Comparison of ENCODE assay signal across 16 cellular contexts in the genomic region with DNA sequence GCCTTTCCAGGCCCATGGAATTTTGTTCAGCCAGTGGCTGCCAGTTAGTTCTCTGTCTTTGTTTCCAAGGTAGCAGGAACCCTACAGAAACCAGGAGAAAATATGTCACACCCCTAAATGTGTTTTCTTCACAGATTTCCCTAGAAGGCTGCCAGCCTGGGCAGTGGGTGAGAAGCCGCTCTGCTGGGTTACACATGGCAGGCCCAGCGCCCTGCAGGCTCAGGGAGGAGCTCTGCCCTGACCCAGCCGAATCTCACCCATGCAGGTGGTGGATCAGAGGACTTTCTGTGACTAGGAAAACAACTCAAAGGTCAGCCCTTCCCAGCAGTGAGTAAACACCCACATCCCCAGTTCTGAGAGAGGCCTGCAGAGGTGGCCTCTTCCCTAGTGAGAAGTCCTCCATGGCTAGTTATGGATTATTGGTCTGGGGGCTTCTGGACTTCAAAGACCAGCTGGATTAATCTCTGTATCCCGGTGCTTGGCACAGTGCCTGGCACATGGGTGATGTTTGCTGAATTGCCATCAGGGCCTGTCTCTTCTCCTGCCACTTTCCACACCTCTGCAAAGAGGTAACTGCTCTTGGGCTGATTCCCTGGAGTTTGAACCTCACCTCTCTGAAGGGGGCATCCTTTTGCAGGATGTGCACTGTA. TPM values are rescaled to one million over a fixed set of nuclear protein-coding genes. Genes with fewer than 3 reads are reported as not detected.
DNase-seq lines count a peak whose midpoint lies in the region; ATAC-seq and TF ChIP-seq lines count a peak whose summit lies in the region.
"Had no signal": no experiment of that assay in that cellular context is flagged by ENCODE, and none has a peak within 500 bp of the region (broad histone marks: within the 10 kb centered on the region; RNA-seq: fewer than 3 reads in every experiment).

No MANE protein-coding gene starts in this region.

- BruUV-seq in Caco-2 (replicated peaks; lab: Mats Ljungman, UMichigan): no TSS peak

- H3K23ac ChIP-seq in mesenchymal stem cell (ENCODE audit: low read length in 2 of 2): no peak overlapping the region

- TF ChIP-seq CTCF in Caco-2 (IDR thresholded peaks at IDR 0.05; ENCODE audit: insufficient read depth in 1 of 2, low read depth in 1 of 2, low read length in 1 of 2, severe bottlenecking in 1 of 2, unreplicated experiment in 1 of 2): no peak

- H4K91ac ChIP-seq in mesenchymal stem cell (ENCODE audit: low read length): no peak overlapping the region

- H3K18ac ChIP-seq in mesenchymal stem cell (ENCODE audit: low read depth in 1 of 2, low read length in 2 of 2): no peak overlapping the region

- H3K9me3 ChIP-seq in Caco-2 (no peaks in the 10 kb centered on the region), mucosa of rectum (ENCODE audit: control insufficient read depth in 2 of 2, low read length in 2 of 2) (no peaks in the 10 kb centered on the region), mesenchymal stem cell (ENCODE audit: control insufficient read depth, low read length) (no peaks in the 10 kb centered on the region)
- H3K9me3 ChIP-seq: heart right ventricle had no signal

- no peak overlapping the region for H2AFZ ChIP-seq in mesenchymal stem cell (ENCODE audit: low read depth, low read length)

- H3K4me1 ChIP-seq in Caco-2 (peaks cover 46% of the 10 kb centered on the region), mucosa of rectum (ENCODE audit: control insufficient read depth in 2 of 2, insufficient read depth in 2 of 2, low read length in 2 of 2) (peaks cover 26 to 35% of the 10 kb centered on the region in 2 donors), mesenchymal stem cell (ENCODE audit: control insufficient read depth, insufficient read depth, low read depth, low read length) (peaks cover 8% of the 10 kb centered on the region)
- H3K4me1 ChIP-seq: heart right ventricle had no signal

- no peaks in the 10 kb centered on the region for H3K9me3 Mint-ChIP-seq in Caco-2 (ENCODE audit: unreplicated experiment)
- H3K9me3 Mint-ChIP-seq: HFFc6, naive B cell had no signal

- no peak overlapping the region for H2BK12ac ChIP-seq in mesenchymal stem cell (ENCODE audit: low read length in 2 of 2)

- H3K4me1 Mint-ChIP-seq in Caco-2 (ENCODE audit: low read depth, unreplicated experiment): peaks cover 25% of the 10 kb centered on the region

- H3K27me3 Mint-ChIP-seq in Caco-2 (ENCODE audit: insufficient read depth, unreplicated experiment): no peaks in the 10 kb centered on the region

- DNase-seq in Caco-2 (peak; percentile 81 to 85), LoVo (ENCODE audit: low spot score) (peak; percentile 78), caudate nucleus (lab: John Stamatoyannopoulos, UW) (peak in 1 of 61 donors; percentile 24), mesenchymal stem cell (no peak), NCI-H2107 treated with DMSO at 0.1 percent for 48 hours (lab: John Stamatoyannopoulos, UW; ENCODE audit: unreplicated experiment) (no peak)
- DNase-seq: activated effector memory CD4-positive, alpha-beta T cell treated with anti-CD3 and anti-CD28 coated beads, Interleukin-2, amount 50 U/mL, for 16 hours; heart right ventricle; HFFc6; IMR-90; naive B cell; NCI-H2171; stimulated activated CD4-positive, alpha-beta T cell treated with anti-CD3 and anti-CD28 coated beads, Interleukin-15, amount 100 ng/mL, for 24 hours had no signal

- intact Hi-C loops in Caco-2 (cut with micrococcal nuclease; ENCODE audit: unreplicated experiment): no loop called here

- H3K9ac ChIP-seq in mucosa of rectum (ENCODE audit: low read depth in 1 of 2, low read length in 2 of 2) (peak overlapping the region; percentile 52 to 56), mesenchymal stem cell (ENCODE audit: low read length) (no peak overlapping the region)

- H3K36me3 ChIP-seq in Caco-2 (ENCODE audit: control insufficient read depth, insufficient read depth, low read length) (no peaks in the 10 kb centered on the region), mucosa of rectum (ENCODE audit: control insufficient read depth in 2 of 2, insufficient read depth in 2 of 2, low read length in 2 of 2) (no peaks in the 10 kb centered on the region), mesenchymal stem cell (ENCODE audit: control insufficient read depth in 1 of 2, insufficient read depth in 2 of 2, low read depth in 1 of 2, low read length in 2 of 2) (peaks cover 0 to 5% of the 10 kb centered on the region in 2 experiments)
- H3K36me3 ChIP-seq: heart right ventricle had no signal

- H2BK15ac ChIP-seq in mesenchymal stem cell (ENCODE audit: low read depth, poor library complexity, severe bottlenecking): no peak overlapping the region

- H3K36me3 Mint-ChIP-seq in Caco-2 (ENCODE audit: insufficient read depth, unreplicated experiment): peaks cover 2% of the 10 kb centered on the region

- no peak overlapping the region for H3K4me3 ChIP-seq in Caco-2 (ENCODE audit: low read depth, low read length)
- H3K4me3 ChIP-seq in mucosa of rectum (ENCODE audit: low read length in 2 of 2): no peak overlapping the region
- H3K4me3 ChIP-seq in mesenchymal stem cell (ENCODE audit: insufficient read depth in 1 of 2, low read depth in 1 of 2, low read length in 2 of 2): no peak overlapping the region
- H3K4me3 ChIP-seq: heart right ventricle, SK-N-MC had no signal

- H2BK5ac ChIP-seq in mesenchymal stem cell (ENCODE audit: low read depth, low read length, poor library complexity, severe bottlenecking): no peak overlapping the region

- no peak for ATAC-seq in HG02571 (IDR thresholded peaks at IDR 0.05; ENCODE audit: unreplicated experiment)
- ATAC-seq in GM21515 (IDR thresholded peaks at IDR 0.05; ENCODE audit: unreplicated experiment): no peak
- ATAC-seq: heart right ventricle had no signal

- peak overlapping the region; percentile 42 for H3K4me3 Mint-ChIP-seq in Caco-2 (ENCODE audit: unreplicated experiment)
- H3K4me3 Mint-ChIP-seq: HFFc6, naive B cell had no signal

- no peaks in the 10 kb centered on the region for H3K27me3 ChIP-seq in Caco-2 (replicated peaks; ENCODE audit: control insufficient read depth, insufficient read depth, low read length)
- no peaks in the 10 kb centered on the region for H3K27me3 ChIP-seq in mucosa of rectum (ENCODE audit: control insufficient read depth in 2 of 2, insufficient read depth in 2 of 2, low read length in 2 of 2)
- no peaks in the 10 kb centered on the region for H3K27me3 ChIP-seq in mesenchymal stem cell (ENCODE audit: control insufficient read depth in 1 of 2, insufficient read depth in 1 of 2, low read length in 2 of 2)
- H3K27me3 ChIP-seq: heart right ventricle had no signal

- H2BK120ac ChIP-seq in mesenchymal stem cell (ENCODE audit: low read depth, low read length): no peak overlapping the region

- POLR2A ChIA-PET in Caco-2 (lab: Charles Lee): no interaction called here

- no peak overlapping the region for H2AK5ac ChIP-seq in mesenchymal stem cell (ENCODE audit: low read length, severe bottlenecking)

- H3K27ac Mint-ChIP-seq in Caco-2 (ENCODE audit: unreplicated experiment): peak overlapping the region; percentile 48
- H3K27ac Mint-ChIP-seq: HFFc6 had no signal

- no peak overlapping the region for H3K14ac ChIP-seq in mesenchymal stem cell (ENCODE audit: low read length in 2 of 2)

- no peak overlapping the region for H3K4me2 ChIP-seq in mesenchymal stem cell (ENCODE audit: low read length, poor library complexity, severe bottlenecking)

- no peak overlapping the region for H3K4ac ChIP-seq in mesenchymal stem cell (ENCODE audit: low read depth in 1 of 2, low read length in 2 of 2)

- peak overlapping the region; percentile 33 for H3K27ac ChIP-seq in caudate nucleus (ENCODE audit: low read depth, low read length)
- H3K27ac ChIP-seq in mucosa of rectum (ENCODE audit: low read depth in 2 of 2, low read length in 2 of 2): peak overlapping the region; percentile 94 to 97
- no peak overlapping the region for H3K27ac ChIP-seq in mesenchymal stem cell (ENCODE audit: low read length, poor library complexity, severe bottlenecking)
- H3K27ac ChIP-seq: heart right ventricle, SK-N-MC had no signal

- no peak overlapping the region for H4K8ac ChIP-seq in mesenchymal stem cell (ENCODE audit: low read length)

- no peaks in the 10 kb centered on the region for H3K79me1 ChIP-seq in mesenchymal stem cell (replicated peaks; ENCODE audit: low read length, poor library complexity, severe bottlenecking)

- 90% methylated on average over 3 of the region's 4 CpGs for WGBS in mesenchymal stem cell

- CTCF ChIA-PET in Caco-2 (lab: Charles Lee): interaction anchor here (0.6 to 1.4 kb wide), 2 partner anchors 9 to 443 kb away, joined by 3 to 9 read pairs; no protein-coding TSS in a partner anchor

RNA-seq across cellular contexts. Expression of a gene that starts 34.7 kb away (rescaled TPM):
- 41.8 and 43.8 TPM in 2 replicates for total RNA-seq in Caco-2 (2022)
- polyA plus RNA-seq in mesenchymal stem cell (2013, experiment 1 of 2): 2.1 TPM
- polyA plus RNA-seq in mesenchymal stem cell (2013, experiment 2 of 2): 2.0 TPM

Comparison
In these comparisons a context has a peak if more than half of its experiments do, and no peak if none do; other contexts are left out.
1. DNase-seq: peak in Caco-2 (2 of 2) and LoVo (single experiment); none in mesenchymal stem cell (single experiment) and NCI-H2107 treated with DMSO at 0.1 percent for 48 hours (single experiment).